ENCODE assay signal across 10 cellular contexts in the genomic region with DNA sequence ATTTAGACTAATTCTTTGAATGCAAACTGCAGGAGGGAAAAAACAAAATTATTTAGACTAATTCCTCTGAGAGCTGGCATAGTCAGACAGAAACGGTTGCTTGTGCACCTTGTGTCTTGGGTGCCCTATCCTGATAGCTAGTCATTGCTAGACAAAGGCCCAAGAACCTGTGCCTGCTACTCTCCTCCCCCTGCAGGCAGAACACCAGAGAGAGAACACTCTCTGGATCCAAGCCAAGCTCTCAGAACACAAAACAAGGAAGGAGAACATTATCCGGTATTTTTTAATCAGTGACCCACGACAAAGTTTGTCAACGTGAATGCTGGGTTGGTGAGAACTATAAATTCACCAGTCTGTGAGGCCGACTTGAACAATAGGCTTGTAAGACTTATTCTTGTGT. TPM values are rescaled to one million over a fixed set of nuclear protein-coding genes. Genes with fewer than 3 reads are reported as not detected.
DNase-seq lines count a peak whose midpoint lies in the region; ATAC-seq and TF ChIP-seq lines count a peak whose summit lies in the region.
"Had no signal": no experiment of that assay in that cellular context is flagged by ENCODE, and none has a peak within 500 bp of the region (broad histone marks: within the 10 kb centered on the region; RNA-seq: fewer than 3 reads in every experiment).

No MANE protein-coding gene starts in this region.

- TF ChIP-seq CTCF in AG04450 (IDR thresholded peaks at IDR 0.05; ENCODE audit: low read depth, low read length) = 0 out of 2 replicates have a peak, but pooled peaks have one; percentile 6
- TF ChIP-seq CTCF in cardiac fibroblast (IDR thresholded peaks at IDR 0.05; ENCODE audit: low read depth, low read length) = peak; percentile 25
- TF ChIP-seq CTCF in liver (IDR thresholded peaks at IDR 0.05; ENCODE audit: low read depth, low read length, missing input control) = peak; percentile 21
- TF ChIP-seq CTCF in suprapubic skin (IDR thresholded peaks at IDR 0.05) = no peak

- WGBS in liver = 40% methylated on average over 5 of the region's 5 CpGs
- 32% methylated on average over 5 of the region's 5 CpGs for WGBS in suprapubic skin

- intact Hi-C loops in sciatic nerve (cut with DNase I) = no loop called here

- POLR2A ChIA-PET in AG04450 (lab: Yijun Ruan, JAX) = no interaction called here

- H3K27ac ChIP-seq in AG04450 (ENCODE audit: low read depth, low read length) (no peak overlapping the region), liver (ENCODE audit: low read depth in 1 of 2, low read length in 2 of 2) (no peak overlapping the region), suprapubic skin (no peak overlapping the region)

- H3K9ac ChIP-seq in liver (ENCODE audit: low read depth in 1 of 2, low read length in 2 of 2) = no peak overlapping the region

- ATAC-seq in sciatic nerve = no peak
- no peak for ATAC-seq in GM21825 (IDR thresholded peaks at IDR 0.05; ENCODE audit: unreplicated experiment)
- ATAC-seq: naive thymus-derived CD8-positive, alpha-beta T cell; T-helper 17 cell had no signal

- no peak for TF ChIP-seq POLR2A in suprapubic skin (IDR thresholded peaks at IDR 0.05)

- H3K9me3 ChIP-seq in AG04450 (ENCODE audit: control insufficient read depth, insufficient read depth, low read length) = no peaks in the 10 kb centered on the region
- H3K9me3 ChIP-seq in liver (ENCODE audit: control insufficient read depth in 4 of 4, low read length in 3 of 4) = no peaks in the 10 kb centered on the region
- H3K9me3 ChIP-seq in suprapubic skin = no peaks in the 10 kb centered on the region

- H3K4me1 ChIP-seq in liver (ENCODE audit: control insufficient read depth in 4 of 4, insufficient read depth in 4 of 4, low read length in 3 of 4) (no peaks in the 10 kb centered on the region), suprapubic skin (no peaks in the 10 kb centered on the region)

- H3K4me3 ChIP-seq in AG04450 (ENCODE audit: low read depth, low read length) (no peak overlapping the region), cardiac fibroblast (replicated peaks in 1 of 2; ENCODE audit: low read depth in 2 of 2, low read length in 2 of 2) (no peak overlapping the region), liver (ENCODE audit: low read depth in 1 of 3, low read length in 3 of 3) (no peak overlapping the region), suprapubic skin (no peak overlapping the region)

- peak; percentile 19 to 55 for TF ChIP-seq RAD21 in liver (IDR thresholded peaks at IDR 0.05)

- TF ChIP-seq EP300 in suprapubic skin (IDR thresholded peaks at IDR 0.05) = no peak

- peaks cover 3% of the 10 kb centered on the region for H3K27me3 ChIP-seq in AG04450 (ENCODE audit: control insufficient read depth, insufficient read depth, low read length)
- no peaks in the 10 kb centered on the region for H3K27me3 ChIP-seq in liver (ENCODE audit: control insufficient read depth in 4 of 4, insufficient read depth in 4 of 4, low read length in 3 of 4)
- H3K27me3 ChIP-seq in suprapubic skin = no peaks in the 10 kb centered on the region

- H3K36me3 ChIP-seq in liver (ENCODE audit: control insufficient read depth in 4 of 4, insufficient read depth in 3 of 4, low read depth in 1 of 4, low read length in 3 of 4) = no peaks in the 10 kb centered on the region
- H3K36me3 ChIP-seq in suprapubic skin = no peaks in the 10 kb centered on the region

- DNase-seq in AG04450 (ENCODE audit: low read depth, low spot score) = no peak
- DNase-seq in M059J (ENCODE audit: low read depth) = peak; percentile 9
- DNase-seq in cardiac fibroblast (ENCODE audit: low read depth in 2 of 2) = peak; percentile 24 to 26
- no peak for DNase-seq in sciatic nerve (ENCODE audit: low spot score)
- DNase-seq in islet precursor cell = no peak
- DNase-seq in suprapubic skin (ENCODE audit: low spot score in 2 of 2) = no peak
- DNase-seq: naive thymus-derived CD8-positive, alpha-beta T cell; T-helper 17 cell had no signal

- CTCF ChIA-PET in AG04450 (lab: Charles Lee) = no interaction called here

TF ChIP-seq in liver, 16 proteins besides CTCF, POLR2A, EP300 and RAD21:
- no peak for TF ChIP-seq YY1 (IDR thresholded peaks at IDR 0.05)
- no peak for TF ChIP-seq REST (IDR thresholded peaks at IDR 0.05)
- TF ChIP-seq FOXA1 (IDR thresholded peaks at IDR 0.05) = no peak
- no peak for TF ChIP-seq HNF4A (conservative IDR thresholded peaks at IDR 0.05)
- no peak for TF ChIP-seq GABPA (IDR thresholded peaks at IDR 0.05 in 1 of 2, conservative IDR thresholded peaks at IDR 0.05 in 1 of 2)
- no peak for TF ChIP-seq NR2F2 (IDR thresholded peaks at IDR 0.05)
- TF ChIP-seq HNF4G (IDR thresholded peaks at IDR 0.05) = no peak
- TF ChIP-seq, protein P1, sequence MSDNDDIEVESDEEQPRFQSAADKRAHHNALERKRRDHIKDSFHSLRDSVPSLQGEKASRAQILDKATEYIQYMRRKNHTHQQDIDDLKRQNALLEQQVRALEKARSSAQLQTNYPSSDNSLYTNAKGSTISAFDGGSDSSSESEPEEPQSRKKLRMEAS (IDR thresholded peaks at IDR 0.05) = no peak
- TF ChIP-seq RXRA (IDR thresholded peaks at IDR 0.05) = no peak
- TF ChIP-seq ATF3 (IDR thresholded peaks at IDR 0.05) = no peak
- no peak for TF ChIP-seq ZBTB33 (IDR thresholded peaks at IDR 0.05)
- no peak for TF ChIP-seq SP1 (IDR thresholded peaks at IDR 0.05)
- TF ChIP-seq FOXA2 (IDR thresholded peaks at IDR 0.05) = no peak
- TF ChIP-seq TAF1 (conservative IDR thresholded peaks at IDR 0.05) = no peak
- no peak for TF ChIP-seq EGR1 (IDR thresholded peaks at IDR 0.05; ENCODE audit: low read depth in 2 of 2)

RNA-seq across cellular contexts. Expression of gene PPP1R9A, which starts 18.9 kb away (rescaled TPM):
- 0.02 TPM in 1 of 2 replicates, not detected in the other for polyA plus RNA-seq in AG04450 (2011; rRNA removed)
- polyA minus RNA-seq in AG04450 (2011; rRNA and poly(A)+ RNA removed) = not detected in 2 replicates
- 0.25 and 0.69 TPM in 2 replicates for total RNA-seq in M059J (2014; rRNA removed; shearing (Covaris generic))
- total RNA-seq in liver = 1 to 10 TPM; 4.1 to 5.4 TPM
- polyA plus RNA-seq in liver = 1 to 10 TPM in 1 of 2 donors, under 1 TPM in 1; 0.17 to 1.4 TPM
- total RNA-seq in sciatic nerve = 47.9 TPM
- total RNA-seq in suprapubic skin = 1 to 10 TPM in 3 of 4 donors, under 1 TPM in 1; 0.49 to 8.6 (median 2.5) TPM

Comparison
In these comparisons a context has a peak if more than half of its experiments do, and no peak if none do; other contexts are left out.
1. DNase-seq: peak in M059J (single experiment) and cardiac fibroblast (2 of 2); none in AG04450 (single experiment), sciatic nerve (single experiment), islet precursor cell (single experiment) and suprapubic skin (0 of 2).
2. CTCF ChIP-seq: peak in AG04450 (single experiment), cardiac fibroblast (single experiment) and liver (single experiment); none in suprapubic skin (0 of 2).